ENCODE assay signal across 24 cellular contexts in genomic region chr15:56915888-56916287, GRCh38. TPM values are rescaled to one million over a fixed set of nuclear protein-coding genes. Genes with fewer than 3 reads are reported as not detected.
A peak's percentile ranks its signal among the peaks of the same experiment; 100 is the strongest.
DNase-seq lines count a peak whose midpoint lies in the region; ATAC-seq, FAIRE-seq and TF ChIP-seq lines count a peak whose summit lies in the region.
"Had no signal": no experiment of that assay in that cellular context is flagged by ENCODE, and none has a peak within 500 bp of the region (broad histone marks: within the 10 kb centered on the region; RNA-seq: fewer than 3 reads in every experiment).

No MANE protein-coding gene starts in this region.

- H3K9me3 ChIP-seq in kidney (ENCODE audit: control insufficient read depth in 1 of 2, low read length in 2 of 2) (no peaks in the 10 kb centered on the region), pancreas (no peaks in the 10 kb centered on the region)
- H3K9me3 ChIP-seq: A549, BE2C, Caco-2 had no signal

- H3K9me3 Mint-ChIP-seq in natural killer cell (no peaks in the 10 kb centered on the region), activated B cell treated with CpG ODN at 0.5 μM for 24 hours (no peaks in the 10 kb centered on the region), neural crest cell (peaks cover 11% of the 10 kb centered on the region)
- H3K9me3 Mint-ChIP-seq in natural killer cell treated with Interleukin-12 subunit alpha and Interleukin-12 subunit beta and Interleukin-15 and Interleukin-18, amount 100 ng/mL, for 72 hours, result no peaks in the 10 kb centered on the region
- H3K9me3 Mint-ChIP-seq: CD8-positive, alpha-beta T cell; HFFc6 had no signal

- peaks cover 28 to 33% of the 10 kb centered on the region in 2 donors for H3K4me1 Mint-ChIP-seq in natural killer cell
- H3K4me1 Mint-ChIP-seq in natural killer cell treated with Interleukin-12 subunit alpha and Interleukin-12 subunit beta and Interleukin-15 and Interleukin-18, amount 100 ng/mL, for 72 hours (ENCODE audit: low read depth in 2 of 2), result peaks cover 20 to 26% of the 10 kb centered on the region in 2 donors
- H3K4me1 Mint-ChIP-seq in activated B cell treated with CpG ODN at 0.5 μM for 24 hours, result peaks cover 27% of the 10 kb centered on the region
- peaks cover 31% of the 10 kb centered on the region for H3K4me1 Mint-ChIP-seq in neural crest cell

- H3K36me3 Mint-ChIP-seq in natural killer cell (no peaks in the 10 kb centered on the region), activated B cell treated with CpG ODN at 0.5 μM for 24 hours (ENCODE audit: low read depth) (peaks cover 9% of the 10 kb centered on the region), neural crest cell (ENCODE audit: low read depth) (peaks cover 36% of the 10 kb centered on the region)
- no peaks in the 10 kb centered on the region for H3K36me3 Mint-ChIP-seq in natural killer cell treated with Interleukin-12 subunit alpha and Interleukin-12 subunit beta and Interleukin-15 and Interleukin-18, amount 100 ng/mL, for 72 hours

- H3K27me3 Mint-ChIP-seq in natural killer cell (ENCODE audit: low read depth in 2 of 2) (no peaks in the 10 kb centered on the region), activated B cell treated with CpG ODN at 0.5 μM for 24 hours (no peaks in the 10 kb centered on the region), neural crest cell (ENCODE audit: low read depth) (no peaks in the 10 kb centered on the region)
- no peaks in the 10 kb centered on the region for H3K27me3 Mint-ChIP-seq in natural killer cell treated with Interleukin-12 subunit alpha and Interleukin-12 subunit beta and Interleukin-15 and Interleukin-18, amount 100 ng/mL, for 72 hours

- TF ChIP-seq CTCF in natural killer cell (IDR thresholded peaks at IDR 0.05) (no peak), activated B cell treated with CpG ODN at 0.5 μM for 24 hours (IDR thresholded peaks at IDR 0.05) (no peak), neural crest cell (conservative IDR thresholded peaks at IDR 0.05) (no peak), kidney (IDR thresholded peaks at IDR 0.05; ENCODE audit: borderline replicate concordance, extremely low read depth, insufficient read depth) (no peak), pancreas (IDR thresholded peaks at IDR 0.05) (no peak)

- H3K4me3 Mint-ChIP-seq in natural killer cell (peak overlapping the region; percentile 9), activated B cell treated with CpG ODN at 0.5 μM for 24 hours (peak overlapping the region; percentile 32), neural crest cell (peak overlapping the region; percentile 84)
- H3K4me3 Mint-ChIP-seq in natural killer cell treated with Interleukin-12 subunit alpha and Interleukin-12 subunit beta and Interleukin-15 and Interleukin-18, amount 100 ng/mL, for 72 hours, result no peak overlapping the region
- H3K4me3 Mint-ChIP-seq: CD14-positive monocyte; CD8-positive, alpha-beta T cell; HFFc6 had no signal

- H3K9ac ChIP-seq in kidney (ENCODE audit: low read length in 2 of 2), result no peak overlapping the region
- H3K9ac ChIP-seq: BLaER1 treated with 17β-estradiol and CSF1 and Interleukin-3, amounts not matched to agents 10 nM and 100 nM had no signal

- POLR2A ChIA-PET in activated B cell treated with CpG ODN at 0.5 μM for 24 hours (lab: Charles Lee), result no interaction called here

- DNase-seq in natural killer cell, result no peak
- DNase-seq in natural killer cell treated with Interleukin-12 subunit alpha and Interleukin-12 subunit beta and Interleukin-15 and Interleukin-18, amount 100 ng/mL, for 72 hours (ENCODE audit: low spot score), result no peak
- no peak for DNase-seq in activated B cell treated with CpG ODN at 0.5 μM for 24 hours
- no peak for DNase-seq in neural crest cell (ENCODE audit: low read depth, low spot score)
- no peak for DNase-seq in kidney
- DNase-seq in effector CD8-positive, alpha-beta T cell (lab: John Stamatoyannopoulos, UW), result no peak
- no peak for DNase-seq in pancreas
- DNase-seq: 8988T; ACHN; AML-193; BE2C; Caco-2; CD8-positive, alpha-beta T cell; DMS153; DND-41; GOT3; HFFc6 had no signal

- intact Hi-C loops in natural killer cell (cut with micrococcal nuclease), result no loop called here
- intact Hi-C loops in activated B cell treated with CpG ODN at 0.5 μM for 24 hours (cut with micrococcal nuclease), result loop anchor here (2.0 to 5.0 kb wide), 6 partner anchors 94 to 671 kb away; partner anchors contain the start of gene TEX9
- intact Hi-C loops in kidney (cut with DNase I), result no loop called here
- intact Hi-C loops in pancreas (cut with DNase I), result no loop called here

- H3K36me3 ChIP-seq in kidney (ENCODE audit: control insufficient read depth in 1 of 2, insufficient read depth in 2 of 2, low read length in 2 of 2) (no peaks in the 10 kb centered on the region), pancreas (no peaks in the 10 kb centered on the region)

- no peaks in the 10 kb centered on the region for H3K27me3 ChIP-seq in pancreas
- H3K27me3 ChIP-seq: BE2C; BLaER1 treated with 17β-estradiol and CSF1 and Interleukin-3, amounts not matched to agents 10 nM and 100 nM had no signal

- H3K27ac ChIP-seq in kidney (ENCODE audit: low read depth in 2 of 2, low read length in 2 of 2) (no peak overlapping the region), pancreas (no peak overlapping the region)
- H3K27ac ChIP-seq: A549; BLaER1 treated with 17β-estradiol and CSF1 and Interleukin-3, amounts not matched to agents 10 nM and 100 nM had no signal

- CTCF ChIA-PET in activated B cell treated with CpG ODN at 0.5 μM for 24 hours (lab: Charles Lee), result no interaction called here

- ATAC-seq in natural killer cell (no peak), activated B cell treated with CpG ODN at 0.5 μM for 24 hours (ENCODE audit: low read depth) (no peak), pancreas (no peak)
- ATAC-seq in natural killer cell treated with Interleukin-12 subunit alpha and Interleukin-12 subunit beta and Interleukin-15 and Interleukin-18, amount 100 ng/mL, for 72 hours, result no peak
- ATAC-seq: A549; CD8-positive, alpha-beta T cell had no signal

- H3K27ac Mint-ChIP-seq in natural killer cell (no peak overlapping the region), activated B cell treated with CpG ODN at 0.5 μM for 24 hours (no peak overlapping the region), neural crest cell (ENCODE audit: unreplicated experiment) (no peak overlapping the region)
- no peak overlapping the region for H3K27ac Mint-ChIP-seq in natural killer cell treated with Interleukin-12 subunit alpha and Interleukin-12 subunit beta and Interleukin-15 and Interleukin-18, amount 100 ng/mL, for 72 hours
- H3K27ac Mint-ChIP-seq: CD14-positive monocyte; CD8-positive, alpha-beta T cell; HFFc6 had no signal

- no peak overlapping the region for H3K4me3 ChIP-seq in kidney (ENCODE audit: low read length in 2 of 2)
- no peak overlapping the region for H3K4me3 ChIP-seq in pancreas
- H3K4me3 ChIP-seq: A549, HAP-1 had no signal

- H3K4me1 ChIP-seq in kidney (ENCODE audit: control insufficient read depth in 1 of 2, insufficient read depth in 1 of 2, low read depth in 1 of 2, low read length in 2 of 2) (peaks cover 0 to 12% of the 10 kb centered on the region in 2 donors), pancreas (peaks cover 0 to 20% (median 8%) of the 10 kb centered on the region in 3 donors)
- H3K4me1 ChIP-seq: BE2C had no signal

- WGBS in pancreas, 2 donors, result 92 to 95% methylated on average over 4 of the region's 4 CpGs

- no peak for FAIRE-seq in kidney (lab: Jason Lieb, UNC)
- FAIRE-seq in pancreas (lab: Jason Lieb, UNC), result no peak
- FAIRE-seq: A549, G401.6, GM12892, H54 had no signal

RNA-seq across cellular contexts. Expression of gene TCF12, which starts 2.6 kb away (rescaled TPM):
- total RNA-seq in natural killer cell, result 100 to 1,000 TPM in 2 of 3 donors, 10 to 100 TPM in 1; 84.1 to 111 (median 107) TPM
- total RNA-seq in natural killer cell treated with Interleukin-12 subunit alpha and Interleukin-12 subunit beta and Interleukin-15 and Interleukin-18, amount 100 ng/mL, for 72 hours, result 100 to 1,000 TPM in 1 of 2 donors, 10 to 100 TPM in 1; 69.4 to 140 TPM
- total RNA-seq in activated B cell treated with CpG ODN at 0.5 μM for 24 hours, result 88.5 and 119 TPM in 2 replicates
- 207 and 232 TPM in 2 replicates for total RNA-seq in neural crest cell
- 116 TPM for total RNA-seq in kidney
- 16.3 TPM for polyA plus RNA-seq in kidney (ENCODE audit: insufficient read depth, low read depth, low replicate concordance)
- 10 to 100 TPM; 26.9 to 67.4 (median 28.6) TPM for total RNA-seq in pancreas
- 1 to 10 TPM; 7.7 to 9.0 TPM for polyA plus RNA-seq in pancreas
